ENCODE assay signal across 15 cellular contexts in genomic region chr2:101406867-101407266, GRCh38. TPM values are rescaled to one million over a fixed set of nuclear protein-coding genes. Genes with fewer than 3 reads are reported as not detected.
DNase-seq lines count a peak whose midpoint lies in the region; ATAC-seq and TF ChIP-seq lines count a peak whose summit lies in the region.
"Had no signal": no experiment of that assay in that cellular context is flagged by ENCODE, and none has a peak within 500 bp of the region (broad histone marks: within the 10 kb centered on the region; RNA-seq: fewer than 3 reads in every experiment).

No MANE protein-coding gene starts in this region.

- H3K27ac ChIP-seq in DND-41 (ENCODE audit: low read length) (no peak overlapping the region), neutrophil (peak overlapping the region; percentile 42), caudate nucleus (ENCODE audit: low read depth, low read length) (no peak overlapping the region)
- H3K27ac ChIP-seq: psoas muscle, tibial nerve had no signal

- no peaks in the 10 kb centered on the region for H3K36me3 Mint-ChIP-seq in natural killer cell treated with Interleukin-12 subunit alpha and Interleukin-12 subunit beta and Interleukin-15 and Interleukin-18, amount 100 ng/mL, for 72 hours

- no peak overlapping the region for H2AFZ ChIP-seq in DND-41 (ENCODE audit: low read depth, low read length)

- H4K20me1 ChIP-seq in DND-41 (ENCODE audit: insufficient read depth, low read length), result no peaks in the 10 kb centered on the region

- no peaks in the 10 kb centered on the region for H3K9me3 Mint-ChIP-seq in natural killer cell treated with Interleukin-12 subunit alpha and Interleukin-12 subunit beta and Interleukin-15 and Interleukin-18, amount 100 ng/mL, for 72 hours
- H3K9me3 Mint-ChIP-seq: activated T-helper 17 cell treated with anti-CD3 and anti-CD28 coated beads, Interleukin-2, amount 50 U/mL, for 72 hours; central memory CD8-positive, alpha-beta T cell had no signal

- H3K9ac ChIP-seq in DND-41 (ENCODE audit: low read depth, low read length), result no peak overlapping the region

- H3K36me3 ChIP-seq in DND-41 (ENCODE audit: insufficient read depth, low read length) (peaks cover 22% of the 10 kb centered on the region), neutrophil (no peaks in the 10 kb centered on the region)
- H3K36me3 ChIP-seq: tibial nerve had no signal

- TF ChIP-seq CTCF in DND-41 (IDR thresholded peaks at IDR 0.05; ENCODE audit: borderline replicate concordance, extremely low read depth, low read length, poor library complexity, severe bottlenecking), result no peak
- TF ChIP-seq CTCF in cardiac fibroblast (IDR thresholded peaks at IDR 0.05; ENCODE audit: low read depth, low read length), result no peak
- no peak for TF ChIP-seq CTCF in neutrophil (IDR thresholded peaks at IDR 0.05)

- H3K4me1 ChIP-seq in DND-41 (ENCODE audit: insufficient read depth, low read length) (no peaks in the 10 kb centered on the region), neutrophil (ENCODE audit: control insufficient read depth in 1 of 2, insufficient read depth in 1 of 2, low read depth in 1 of 2, low read length in 1 of 2) (peaks cover 35 to 37% of the 10 kb centered on the region in 2 experiments)
- H3K4me1 ChIP-seq: psoas muscle, tibial nerve had no signal

- no peak for DNase-seq in DND-41
- DNase-seq in MV-4-11 (lab: John Stamatoyannopoulos, UW), result peak; percentile 90
- peak; percentile 68 to 77 for DNase-seq in cardiac fibroblast (ENCODE audit: low read depth in 2 of 2)
- DNase-seq in cerebellum (ENCODE audit: low spot score), result no peak
- no peak for DNase-seq in caudate nucleus (lab: John Stamatoyannopoulos, UW)
- no peak for DNase-seq in natural killer cell treated with Interleukin-12 subunit alpha and Interleukin-12 subunit beta and Interleukin-15 and Interleukin-18, amount 100 ng/mL, for 72 hours (ENCODE audit: low spot score)
- no peak for DNase-seq in NCI-H2227 (lab: John Stamatoyannopoulos, UW; ENCODE audit: unreplicated experiment)
- DNase-seq: activated CD4-positive, alpha-beta T cell treated with anti-CD3 and anti-CD28 coated beads for 4 hours; psoas muscle; SHP77 had no signal

- no peaks in the 10 kb centered on the region for H3K79me2 ChIP-seq in DND-41 (ENCODE audit: insufficient read depth, low read length)

- no peaks in the 10 kb centered on the region for H3K27me3 ChIP-seq in DND-41 (ENCODE audit: insufficient read depth, low read length, poor library complexity)
- no peaks in the 10 kb centered on the region for H3K27me3 ChIP-seq in neutrophil
- H3K27me3 ChIP-seq: tibial nerve had no signal

- H3K27me3 Mint-ChIP-seq in natural killer cell treated with Interleukin-12 subunit alpha and Interleukin-12 subunit beta and Interleukin-15 and Interleukin-18, amount 100 ng/mL, for 72 hours, result peaks cover 6 to 10% of the 10 kb centered on the region in 2 donors

- H3K4me3 ChIP-seq in DND-41 (ENCODE audit: low read depth in 1 of 2, low read length in 2 of 2), result no peak overlapping the region
- H3K4me3 ChIP-seq in cardiac fibroblast (replicated peaks in 1 of 2; ENCODE audit: low read depth in 2 of 2, low read length in 2 of 2), result no peak overlapping the region
- H3K4me3 ChIP-seq in neutrophil (ENCODE audit: low read depth in 1 of 2, low read length in 1 of 2), result no peak overlapping the region
- H3K4me3 ChIP-seq: lung, psoas muscle, tibial nerve had no signal

- H3K4me1 Mint-ChIP-seq in natural killer cell treated with Interleukin-12 subunit alpha and Interleukin-12 subunit beta and Interleukin-15 and Interleukin-18, amount 100 ng/mL, for 72 hours (ENCODE audit: low read depth in 2 of 2), result peaks cover 0 to 3% of the 10 kb centered on the region in 2 donors
- H3K4me1 Mint-ChIP-seq: activated T-helper 17 cell treated with anti-CD3 and anti-CD28 coated beads, Interleukin-2, amount 50 U/mL, for 72 hours had no signal

- H3K27ac Mint-ChIP-seq in natural killer cell treated with Interleukin-12 subunit alpha and Interleukin-12 subunit beta and Interleukin-15 and Interleukin-18, amount 100 ng/mL, for 72 hours, result no peak overlapping the region
- H3K27ac Mint-ChIP-seq: activated T-helper 17 cell treated with anti-CD3 and anti-CD28 coated beads, Interleukin-2, amount 50 U/mL, for 72 hours had no signal

- H3K9me3 ChIP-seq in DND-41 (ENCODE audit: insufficient read depth, low read length, severe bottlenecking) (no peaks in the 10 kb centered on the region), neutrophil (no peaks in the 10 kb centered on the region)
- H3K9me3 ChIP-seq: psoas muscle, tibial nerve had no signal

- ATAC-seq in DND-41 (ENCODE audit: insufficient read depth, low read depth), result peak; percentile 49; the same call in 1 of the 3 replicates
- ATAC-seq in natural killer cell treated with Interleukin-12 subunit alpha and Interleukin-12 subunit beta and Interleukin-15 and Interleukin-18, amount 100 ng/mL, for 72 hours, result no peak
- ATAC-seq: activated T-helper 17 cell treated with anti-CD3 and anti-CD28 coated beads, Interleukin-2, amount 50 U/mL, for 72 hours; psoas muscle had no signal

- no peak overlapping the region for H3K4me3 Mint-ChIP-seq in natural killer cell treated with Interleukin-12 subunit alpha and Interleukin-12 subunit beta and Interleukin-15 and Interleukin-18, amount 100 ng/mL, for 72 hours
- H3K4me3 Mint-ChIP-seq: activated T-helper 17 cell treated with anti-CD3 and anti-CD28 coated beads, Interleukin-2, amount 50 U/mL, for 72 hours; central memory CD8-positive, alpha-beta T cell had no signal

- no peak overlapping the region for H3K4me2 ChIP-seq in DND-41 (ENCODE audit: insufficient read depth, low read length)

RNA-seq across cellular contexts. Expression of gene CREG2, which starts 19.6 kb away (rescaled TPM):
- 8.6 TPM for total RNA-seq in cerebellum
- not detected for total RNA-seq in natural killer cell treated with Interleukin-12 subunit alpha and Interleukin-12 subunit beta and Interleukin-15 and Interleukin-18, amount 100 ng/mL, for 72 hours
- total RNA-seq: activated T-helper 17 cell treated with anti-CD3 and anti-CD28 coated beads, Interleukin-2, amount 50 U/mL, for 72 hours; tibial nerve had no signal

Comparison
In these comparisons a context has a peak if more than half of its experiments do, and no peak if none do; other contexts are left out.
1. DNase-seq: peak in MV-4-11 (single experiment) and cardiac fibroblast (2 of 2); none in DND-41 (single experiment), cerebellum (single experiment), caudate nucleus (0 of 61), natural killer cell treated with Interleukin-12 subunit alpha and Interleukin-12 subunit beta and Interleukin-15 and Interleukin-18, amount 100 ng/mL, for 72 hours (single experiment) and NCI-H2227 (single experiment).